2 cellular contexts compared by ENCODE assay signal in genomic region chr20:33192912-33193501, GRCh38.
A peak's percentile ranks its signal among the peaks of the same experiment; 100 is the strongest.
TF ChIP-seq lines count a peak whose summit lies in the region.

No MANE protein-coding gene starts in this region.

TF ChIP-seq in HEK293, 187 proteins besides CTCF, POLR2A, EP300 and RAD21:
- TF ChIP-seq TCF7L2 (IDR thresholded peaks at IDR 0.05; ENCODE audit: borderline replicate concordance, low read depth, low read length): peak; percentile 61; the same call in 1 of the 2 replicates
- TF ChIP-seq ZNF302 (tag by site-specific recombination; IDR thresholded peaks at IDR 0.05; ENCODE audit: low read depth): no peak
- TF ChIP-seq ZNF571 (tag by site-specific recombination; IDR thresholded peaks at IDR 0.05): no peak
- TF ChIP-seq REST (tag by site-specific recombination; IDR thresholded peaks at IDR 0.05): peak; percentile 94

TF ChIP-seq in K562, 482 proteins besides CTCF, POLR2A, EP300 and RAD21 (continued from another document):
- TF ChIP-seq REST (CRISPR knock-in tag; IDR thresholded peaks at IDR 0.05; ENCODE audit: low read depth) (0 out of 2 replicates have a peak, but pooled peaks have one; percentile 47), RFX7 (CRISPR knock-in tag; IDR thresholded peaks at IDR 0.05) (no peak), NFRKB (IDR thresholded peaks at IDR 0.05; ENCODE audit: low read depth) (no peak)
TF ChIP-seq in K562: peak in this region for 2.
